In the genomic region with DNA sequence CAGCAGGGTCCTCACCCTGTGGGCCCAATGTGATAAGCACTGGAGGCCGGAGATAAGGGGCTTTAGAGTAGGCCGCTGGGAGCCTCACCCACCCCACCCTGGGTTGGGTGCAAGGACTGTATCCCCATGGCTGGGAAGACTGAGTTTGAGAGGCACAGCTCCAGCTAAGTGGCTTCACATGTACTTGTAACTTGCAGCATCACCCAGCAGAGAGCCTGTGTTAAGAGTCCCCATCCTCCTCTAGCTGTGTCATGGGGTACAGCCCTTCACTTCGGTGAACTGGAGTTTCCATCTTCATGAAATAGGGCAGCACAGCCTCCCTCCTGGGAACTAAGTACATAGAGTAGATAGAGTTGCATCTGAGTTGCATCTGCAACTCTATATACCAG, we compare ENCODE assay signal across 6 cellular contexts. TPM values are rescaled to one million over a fixed set of nuclear protein-coding genes. Genes with fewer than 3 reads are reported as not detected.
DNase-seq lines count a peak whose midpoint lies in the region; ATAC-seq lines count a peak whose summit lies in the region.

No MANE protein-coding gene starts in this region.

- ATAC-seq in activated T-helper 17 cell treated with anti-CD3 and anti-CD28 coated beads, Interleukin-2, amount 50 U/mL, for 72 hours (replicated peaks) = no peak
- ATAC-seq in naive B cell (ENCODE audit: low read depth in 2 of 2) (no peak), GM18873 (IDR thresholded peaks at IDR 0.05; ENCODE audit: low FRiP score, unreplicated experiment) (no peak)

- no peak for DNase-seq in naive B cell
- no peak for DNase-seq in GM19238 (ENCODE audit: insufficient read length, low spot score)
- DNase-seq in stimulated activated naive CD4-positive, alpha-beta T cell (lab: John Stamatoyannopoulos, UW) = no peak

- H3K4me3 Mint-ChIP-seq in activated T-helper 17 cell treated with anti-CD3 and anti-CD28 coated beads, Interleukin-2, amount 50 U/mL, for 72 hours = peak overlapping the region; percentile 83
- peak overlapping the region; percentile 79 to 94 (median 89) for H3K4me3 Mint-ChIP-seq in naive B cell

- H3K4me3 ChIP-seq in GM08714 (ENCODE audit: low read length) = peak overlapping the region; percentile 69; the same call in 1 of the 2 replicates

- H3K4me1 Mint-ChIP-seq in activated T-helper 17 cell treated with anti-CD3 and anti-CD28 coated beads, Interleukin-2, amount 50 U/mL, for 72 hours = peaks cover 18% of the 10 kb centered on the region
- peaks cover 23 to 36% (median 28%) of the 10 kb centered on the region in 3 donors for H3K4me1 Mint-ChIP-seq in naive B cell

- H3K36me3 Mint-ChIP-seq in activated T-helper 17 cell treated with anti-CD3 and anti-CD28 coated beads, Interleukin-2, amount 50 U/mL, for 72 hours (ENCODE audit: low read depth) = peaks cover 50% of the 10 kb centered on the region
- H3K36me3 Mint-ChIP-seq in naive B cell = no peaks in the 10 kb centered on the region

- H3K9me3 Mint-ChIP-seq in activated T-helper 17 cell treated with anti-CD3 and anti-CD28 coated beads, Interleukin-2, amount 50 U/mL, for 72 hours = no peaks in the 10 kb centered on the region
- H3K9me3 Mint-ChIP-seq in naive B cell = no peaks in the 10 kb centered on the region

- H3K27ac Mint-ChIP-seq in activated T-helper 17 cell treated with anti-CD3 and anti-CD28 coated beads, Interleukin-2, amount 50 U/mL, for 72 hours = peak overlapping the region; percentile 75
- no peak overlapping the region for H3K27ac Mint-ChIP-seq in naive B cell

- H3K27me3 Mint-ChIP-seq in activated T-helper 17 cell treated with anti-CD3 and anti-CD28 coated beads, Interleukin-2, amount 50 U/mL, for 72 hours = no peaks in the 10 kb centered on the region
- peaks cover 0 to 7% (median 0%) of the 10 kb centered on the region in 3 donors for H3K27me3 Mint-ChIP-seq in naive B cell

RNA-seq across cellular contexts. Expression of gene PRDX2, which starts 1.3 kb away (rescaled TPM):
- 100 to 1,000 TPM; 307 to 415 TPM for total RNA-seq in activated T-helper 17 cell treated with anti-CD3 and anti-CD28 coated beads, Interleukin-2, amount 50 U/mL, for 72 hours
- 100 to 1,000 TPM in 5 of 6 donors, 10 to 100 TPM in 1; 96.8 to 203 (median 126) TPM for polyA plus RNA-seq in naive B cell (ENCODE audit: low read depth in 6 of 6)

RNA-seq across cellular contexts. Expression of gene THSD8, which starts 1.5 kb away (rescaled TPM):
- 10 to 100 TPM; 25.5 to 32.7 TPM for total RNA-seq in activated T-helper 17 cell treated with anti-CD3 and anti-CD28 coated beads, Interleukin-2, amount 50 U/mL, for 72 hours
- polyA plus RNA-seq in naive B cell (ENCODE audit: low read depth in 6 of 6) = 1 to 10 TPM in 5 of 6 donors, not detected in 1; 2.0 to 6.6 (median 5.2) TPM

RNA-seq across cellular contexts. Expression of gene RNASEH2A, which starts 6.0 kb away (rescaled TPM):
- total RNA-seq in activated T-helper 17 cell treated with anti-CD3 and anti-CD28 coated beads, Interleukin-2, amount 50 U/mL, for 72 hours = 10 to 100 TPM; 30.1 to 53.5 TPM
- 10 to 100 TPM; 19.7 to 30.9 (median 25.1) TPM for polyA plus RNA-seq in naive B cell (ENCODE audit: low read depth in 6 of 6)

RNA-seq across cellular contexts. Expression of gene JUNB, which starts 9.1 kb away (rescaled TPM):
- 100 to 1,000 TPM; 328 to 586 TPM for total RNA-seq in activated T-helper 17 cell treated with anti-CD3 and anti-CD28 coated beads, Interleukin-2, amount 50 U/mL, for 72 hours
- polyA plus RNA-seq in naive B cell (ENCODE audit: low read depth in 6 of 6) = 1,000 to 10,000 TPM in 5 of 6 donors, 100 to 1,000 TPM in 1; 777 to 2,686 (median 1,649) TPM

RNA-seq across cellular contexts. Expression of gene HOOK2, which starts 25.0 kb away (rescaled TPM):
- 10 to 100 TPM; 22.5 to 44.4 TPM for total RNA-seq in activated T-helper 17 cell treated with anti-CD3 and anti-CD28 coated beads, Interleukin-2, amount 50 U/mL, for 72 hours
- polyA plus RNA-seq in naive B cell (ENCODE audit: low read depth in 6 of 6) = 1 to 10 TPM; 1.1 to 7.1 (median 3.3) TPM
